Comparison of ENCODE assay signal across 16 cellular contexts in the genomic region with DNA sequence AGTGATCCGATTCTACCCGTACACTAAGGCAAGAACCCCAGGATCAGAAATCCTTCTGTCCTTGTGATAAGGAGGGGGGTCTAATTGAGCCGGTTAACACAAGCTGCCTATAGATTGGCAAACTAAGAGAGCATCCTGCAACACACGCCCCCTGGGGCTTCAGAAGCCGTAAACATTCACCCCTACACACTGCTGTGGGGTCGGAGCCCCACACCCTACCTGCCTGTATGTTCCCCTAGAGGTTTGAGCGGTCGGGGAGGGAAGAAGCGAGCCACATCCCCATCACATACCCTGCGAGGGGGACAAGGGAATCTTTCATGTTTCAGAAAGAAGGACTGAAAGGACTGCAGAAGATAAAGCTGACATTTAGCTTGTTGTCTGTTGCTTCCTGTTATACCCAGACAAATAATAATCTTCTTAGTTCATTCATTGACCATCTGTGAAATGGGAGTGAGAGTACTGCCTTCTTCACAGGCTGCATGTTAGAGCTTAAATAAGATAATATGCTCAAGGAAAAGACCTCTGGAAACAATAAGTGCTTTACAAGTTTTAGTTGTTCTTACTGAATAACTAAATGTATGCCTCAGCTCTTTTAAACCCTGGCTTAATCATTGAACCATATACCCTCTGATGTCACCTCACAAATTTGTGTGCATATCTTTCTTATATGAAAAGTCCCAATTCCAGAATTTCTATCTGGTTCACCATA.
DNase-seq lines count a peak whose midpoint lies in the region; ATAC-seq and TF ChIP-seq lines count a peak whose summit lies in the region.
"Had no signal": no experiment of that assay in that cellular context is flagged by ENCODE, and none has a peak within 500 bp of the region (broad histone marks: within the 10 kb centered on the region; RNA-seq: fewer than 3 reads in every experiment).

No MANE protein-coding gene starts in this region.

- POLR2A ChIA-PET in naive thymus-derived CD8-positive, alpha-beta T cell (lab: Charles Lee) = no interaction called here

- no peaks in the 10 kb centered on the region for H3K9me2 ChIP-seq in hepatocyte (replicated peaks; ENCODE audit: insufficient read depth)

- intact Hi-C loops in cardiac septum (cut with DNase I) = no loop called here

- H3K9me3 ChIP-seq in hepatocyte (ENCODE audit: low read depth) = no peaks in the 10 kb centered on the region
- H3K9me3 ChIP-seq: breast epithelium, uterus had no signal

- no peaks in the 10 kb centered on the region for H4K20me1 ChIP-seq in hepatocyte (ENCODE audit: insufficient read depth, poor library complexity, severe bottlenecking)

- no peak overlapping the region for H3K27ac ChIP-seq in hepatocyte
- H3K27ac ChIP-seq: breast epithelium, uterus had no signal

- no peak overlapping the region for H3K4me3 ChIP-seq in hepatocyte
- H3K4me3 ChIP-seq: breast epithelium, uterus had no signal

- WGBS in hepatocyte (ENCODE audit: low lambda C conversion rate, missing lambda C conversion rate) = 88% methylated on average over 10 of the region's 10 CpGs

- peak; percentile 22 for ATAC-seq in GM19463 (IDR thresholded peaks at IDR 0.05; ENCODE audit: unreplicated experiment)
- ATAC-seq in HG03432 (IDR thresholded peaks at IDR 0.05; ENCODE audit: unreplicated experiment) = peak; percentile 22
- no peak for ATAC-seq in SK-N-SH treated with all-trans-retinoic acid at 6 μM for 48 hours
- ATAC-seq in naive thymus-derived CD8-positive, alpha-beta T cell = no peak
- ATAC-seq: stimulated activated naive B cell treated with anti-CD40 and anti-IgM and Interleukin-4, amounts not matched to agents 10 μg/mL and 1 μg/mL and 100 μg/mL, for 72 hours had no signal

- H3K27ac Mint-ChIP-seq in naive thymus-derived CD8-positive, alpha-beta T cell = peak overlapping the region in 1 of 10 donors; percentile 26
- H3K27ac Mint-ChIP-seq: memory B cell; stimulated activated naive B cell treated with anti-CD40 and anti-IgM and Interleukin-4, amounts not matched to agents 10 μg/mL and 1 μg/mL and 100 μg/mL, for 72 hours had no signal

- H2AFZ ChIP-seq in hepatocyte = peak overlapping the region; percentile 51

- H3K4me1 ChIP-seq in hepatocyte (ENCODE audit: insufficient read depth) = no peaks in the 10 kb centered on the region
- H3K4me1 ChIP-seq: breast epithelium, uterus had no signal

- H3K36me3 Mint-ChIP-seq in naive thymus-derived CD8-positive, alpha-beta T cell = no peaks in the 10 kb centered on the region
- H3K36me3 Mint-ChIP-seq: memory B cell; stimulated activated naive B cell treated with anti-CD40 and anti-IgM and Interleukin-4, amounts not matched to agents 10 μg/mL and 1 μg/mL and 100 μg/mL, for 72 hours had no signal

- no peaks in the 10 kb centered on the region for H3K27me3 ChIP-seq in hepatocyte
- H3K27me3 ChIP-seq: breast epithelium, uterus had no signal

- no peak for TF ChIP-seq CTCF in hepatocyte (IDR thresholded peaks at IDR 0.05; ENCODE audit: poor library complexity)

- peaks cover 10 to 15% (median 12%) of the 10 kb centered on the region in 4 donors for H3K4me1 Mint-ChIP-seq in naive thymus-derived CD8-positive, alpha-beta T cell

- no peaks in the 10 kb centered on the region for H3K36me3 ChIP-seq in hepatocyte (replicated peaks; ENCODE audit: insufficient read depth, low read depth)
- H3K36me3 ChIP-seq: breast epithelium, uterus had no signal

- H3K4me3 Mint-ChIP-seq in naive thymus-derived CD8-positive, alpha-beta T cell = no peak overlapping the region
- H3K4me3 Mint-ChIP-seq: memory B cell had no signal

- in situ Hi-C loops in ACHN (cut with HindIII; ENCODE audit: low pct_ligation_motif_present, low pct_unique_long_range_greater_than_20kb, low sequenced_read_pairs) = no loop called here

- H3K79me2 ChIP-seq in hepatocyte = no peaks in the 10 kb centered on the region

- H3K27me3 Mint-ChIP-seq in naive thymus-derived CD8-positive, alpha-beta T cell = no peaks in the 10 kb centered on the region
- H3K27me3 Mint-ChIP-seq: memory B cell; stimulated activated naive B cell treated with anti-CD40 and anti-IgM and Interleukin-4, amounts not matched to agents 10 μg/mL and 1 μg/mL and 100 μg/mL, for 72 hours had no signal

- DNase-seq in ACHN (peak; percentile 39), hepatocyte (ENCODE audit: low spot score) (no peak), OCI-M1 (lab: John Stamatoyannopoulos, UW) (no peak), cardiac septum (ENCODE audit: low spot score) (no peak)
- DNase-seq in naive thymus-derived CD8-positive, alpha-beta T cell = no peak
- DNase-seq: activated gamma-delta T cell treated with Interleukin-2 at 50 U/mL for 16 hours; effector CD4-positive, alpha-beta T cell; NCI-H146; NCI-H510A treated with DMSO at 0.1 percent for 48 hours; stimulated activated naive B cell treated with anti-CD40 and anti-IgM and Interleukin-4, amounts not matched to agents 10 μg/mL and 1 μg/mL and 100 μg/mL, for 72 hours; uterus had no signal

- peaks cover 0 to 1% (median 0%) of the 10 kb centered on the region in 9 donors for H3K9me3 Mint-ChIP-seq in naive thymus-derived CD8-positive, alpha-beta T cell
- H3K9me3 Mint-ChIP-seq: memory B cell; stimulated activated naive B cell treated with anti-CD40 and anti-IgM and Interleukin-4, amounts not matched to agents 10 μg/mL and 1 μg/mL and 100 μg/mL, for 72 hours had no signal

- peak overlapping the region; percentile 64 for H3K4me2 ChIP-seq in hepatocyte

TF ChIP-seq in SK-N-SH treated with all-trans-retinoic acid at 6 μM for 48 hours, 23 proteins besides CTCF, POLR2A, EP300 and RAD21:
- no peak for TF ChIP-seq TSHZ2 (CRISPR knock-in tag; IDR thresholded peaks at IDR 0.05)
- TF ChIP-seq ISL1 (CRISPR knock-in tag; IDR thresholded peaks at IDR 0.05) = no peak
- TF ChIP-seq PATZ1 (CRISPR knock-in tag; IDR thresholded peaks at IDR 0.05; ENCODE audit: borderline replicate concordance) = no peak
- TF ChIP-seq OSR1 (CRISPR knock-in tag; IDR thresholded peaks at IDR 0.05) = no peak
- no peak for TF ChIP-seq SNAI2 (CRISPR knock-in tag; IDR thresholded peaks at IDR 0.05)
- TF ChIP-seq BACH2 (CRISPR knock-in tag; IDR thresholded peaks at IDR 0.05; ENCODE audit: borderline replicate concordance) = no peak
- TF ChIP-seq PPARA (CRISPR knock-in tag; IDR thresholded peaks at IDR 0.05; ENCODE audit: borderline replicate concordance) = no peak
- no peak for TF ChIP-seq ZNF8 (CRISPR knock-in tag; IDR thresholded peaks at IDR 0.05)
- no peak for TF ChIP-seq GLIS3 (CRISPR knock-in tag; IDR thresholded peaks at IDR 0.05)

Comparison
In these comparisons a context has a peak if more than half of its experiments do, and no peak if none do; other contexts are left out.
1. ATAC-seq: peak in GM19463 (single experiment) and HG03432 (single experiment); none in SK-N-SH treated with all-trans-retinoic acid at 6 μM for 48 hours (single experiment) and naive thymus-derived CD8-positive, alpha-beta T cell (0 of 2).